ENCODE assay signal across 9 cellular contexts in the genomic region with DNA sequence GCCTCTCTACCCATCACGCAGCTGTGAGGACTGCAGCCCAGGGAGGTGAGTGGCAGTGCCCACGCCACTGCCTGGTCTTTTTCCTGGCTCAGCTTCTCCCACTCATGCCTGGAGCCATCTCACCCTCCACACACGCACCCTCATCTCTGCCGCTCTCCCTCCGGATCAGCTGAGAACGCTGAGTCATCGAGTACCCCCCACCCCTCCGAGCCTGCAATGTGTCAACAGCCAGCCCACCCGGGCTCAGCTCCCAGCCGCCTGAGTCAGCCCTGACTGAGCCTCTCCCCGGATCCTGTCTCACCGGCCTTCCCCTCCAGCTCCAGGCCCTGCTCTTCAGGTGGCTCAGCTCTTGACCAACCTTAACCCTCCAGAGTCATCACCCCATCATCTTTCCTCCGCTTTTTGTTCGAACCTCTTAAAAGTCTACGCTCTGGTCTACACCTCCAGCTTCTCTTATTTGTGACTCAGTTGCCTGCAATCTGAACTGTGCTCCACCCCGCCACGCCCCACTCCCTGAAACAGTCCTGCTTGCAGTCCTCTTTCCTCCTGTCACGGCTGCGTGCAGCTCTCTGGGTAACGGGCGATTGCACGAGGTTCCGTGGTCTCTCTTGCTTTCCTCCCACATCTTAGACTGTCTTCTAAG.
DNase-seq lines count a peak whose midpoint lies in the region; ATAC-seq and TF ChIP-seq lines count a peak whose summit lies in the region.
"Had no signal": no experiment of that assay in that cellular context is flagged by ENCODE, and none has a peak within 500 bp of the region (broad histone marks: within the 10 kb centered on the region; RNA-seq: fewer than 3 reads in every experiment).

No MANE protein-coding gene starts in this region.

- H3K27me3 Mint-ChIP-seq in brain (peaks cover 3% of the 10 kb centered on the region), type B pancreatic cell (no peaks in the 10 kb centered on the region)

- H3K4me1 Mint-ChIP-seq in brain = peaks cover 37% of the 10 kb centered on the region
- H3K4me1 Mint-ChIP-seq in type B pancreatic cell (ENCODE audit: unreplicated experiment) = peaks cover 40% of the 10 kb centered on the region

- H3K36me3 Mint-ChIP-seq in brain (no peaks in the 10 kb centered on the region), type B pancreatic cell (no peaks in the 10 kb centered on the region)

- no peak for TF ChIP-seq CTCF in brain (conservative IDR thresholded peaks at IDR 0.05)
- TF ChIP-seq CTCF in left lung (IDR thresholded peaks at IDR 0.05) = no peak
- TF ChIP-seq CTCF in type B pancreatic cell (conservative IDR thresholded peaks at IDR 0.05) = no peak

- DNase-seq in HPDE6-E6E7 (ENCODE audit: extremely low spot score) (peak; percentile 90), left lung (peak; percentile 82 to 84), type B pancreatic cell (ENCODE audit: extremely low spot score, unreplicated experiment) (no peak), NCI-H1417 (lab: John Stamatoyannopoulos, UW) (no peak), NCI-H2029 treated with DMSO at 0.1 percent for 48 hours (lab: John Stamatoyannopoulos, UW) (no peak)

- H3K4me3 Mint-ChIP-seq in brain (no peak overlapping the region), type B pancreatic cell (peak overlapping the region; percentile 20)
- H3K4me3 Mint-ChIP-seq: stimulated activated naive CD8-positive, alpha-beta T cell treated with anti-CD3 and anti-CD28 coated beads, Interleukin-15, Interleukin-2, amounts not matched to agents 100 ng/mL and 50 ng/mL, for 24 hours; T-helper 1 cell treated with Interleukin-12 subunit alpha and Interleukin-12 subunit beta and Interleukin-4 antibody, amounts not matched to agents 30 μg/mL and 1 μg/mL, for 36 hours had no signal

- no peaks in the 10 kb centered on the region for H3K36me3 ChIP-seq in left lung

- H3K9me3 Mint-ChIP-seq in brain (peaks cover 0 to 5% (median 0%) of the 10 kb centered on the region in 5 experiments), type B pancreatic cell (peaks cover 4% of the 10 kb centered on the region)
- H3K9me3 Mint-ChIP-seq: stimulated activated naive CD8-positive, alpha-beta T cell treated with anti-CD3 and anti-CD28 coated beads, Interleukin-15, Interleukin-2, amounts not matched to agents 100 ng/mL and 50 ng/mL, for 24 hours; T-helper 1 cell treated with Interleukin-12 subunit alpha and Interleukin-12 subunit beta and Interleukin-4 antibody, amounts not matched to agents 30 μg/mL and 1 μg/mL, for 36 hours had no signal

- H3K27ac ChIP-seq in left lung = no peak overlapping the region

- peak; percentile 75 for ATAC-seq in left lung
- ATAC-seq in HG02763 (IDR thresholded peaks at IDR 0.05; ENCODE audit: unreplicated experiment) = no peak

- intact Hi-C loops in left lung (cut with DNase I) = no loop called here

- H3K27me3 ChIP-seq in left lung = no peaks in the 10 kb centered on the region

- H3K4me1 ChIP-seq in left lung = peaks cover 8 to 12% of the 10 kb centered on the region in 2 donors

- H3K27ac Mint-ChIP-seq in brain (peak overlapping the region in 4 of 5 experiments; percentile 21 to 87 (median 62)), type B pancreatic cell (peak overlapping the region; percentile 89)
- H3K27ac Mint-ChIP-seq: stimulated activated naive CD8-positive, alpha-beta T cell treated with anti-CD3 and anti-CD28 coated beads, Interleukin-15, Interleukin-2, amounts not matched to agents 100 ng/mL and 50 ng/mL, for 24 hours; T-helper 1 cell treated with Interleukin-12 subunit alpha and Interleukin-12 subunit beta and Interleukin-4 antibody, amounts not matched to agents 30 μg/mL and 1 μg/mL, for 36 hours had no signal

- no peaks in the 10 kb centered on the region for H3K9me3 ChIP-seq in left lung

- H3K4me3 ChIP-seq in left lung = no peak overlapping the region

Comparison
In these comparisons a context has a peak if more than half of its experiments do, and no peak if none do; other contexts are left out.
1. DNase-seq: peak in HPDE6-E6E7 (single experiment) and left lung (2 of 2); none in type B pancreatic cell (single experiment), NCI-H1417 (0 of 3) and NCI-H2029 treated with DMSO at 0.1 percent for 48 hours (single experiment).